29 cellular contexts compared by ENCODE assay signal in genomic region chrX:40943093-40943641, GRCh38.
"Had no signal": no experiment of that assay in that cellular context is flagged by ENCODE, and none has a peak within 500 bp of the region (broad histone marks: within the 10 kb centered on the region; RNA-seq: fewer than 3 reads in every experiment).

No MANE protein-coding gene starts in this region.

- H3K9ac ChIP-seq: parathyroid adenoma had no signal

- H3K27ac Mint-ChIP-seq: mesothelial cell of epicardium; naive B cell; natural killer cell treated with Interleukin-12 subunit alpha and Interleukin-12 subunit beta and Interleukin-15 and Interleukin-18, amount 100 ng/mL, for 72 hours; progenitor cell of endocrine pancreas; stimulated activated naive CD8-positive, alpha-beta T cell treated with anti-CD3 and anti-CD28 coated beads, Interleukin-15, amount 100 ng/mL, for 72 hours; type B pancreatic cell had no signal

- H3K4me3 Mint-ChIP-seq: mesothelial cell of epicardium; naive B cell; natural killer cell treated with Interleukin-12 subunit alpha and Interleukin-12 subunit beta and Interleukin-15 and Interleukin-18, amount 100 ng/mL, for 72 hours; neural crest cell; stimulated activated naive CD8-positive, alpha-beta T cell treated with anti-CD3 and anti-CD28 coated beads, Interleukin-15, amount 100 ng/mL, for 72 hours; type B pancreatic cell had no signal

- H3K27ac ChIP-seq: dorsolateral prefrontal cortex, foreskin keratinocyte, hepatocyte, neutrophil, parathyroid adenoma, right lobe of liver, thyroid gland had no signal

- DNase-seq: cortex of kidney; dorsolateral prefrontal cortex; effector CD4-positive, alpha-beta T cell; foreskin keratinocyte; heart left ventricle; left cardiac atrium; left lung; mesenchymal stem cell; mucosa of descending colon; naive B cell; right lobe of liver; stimulated activated CD4-positive, alpha-beta T cell treated with anti-CD3 and anti-CD28 coated beads, Interleukin-12 subunit alpha, Interleukin-12 subunit beta, amount 100 ng/mL, for 4 hours; stimulated activated CD4-positive, alpha-beta T cell treated with anti-CD3 and anti-CD28 coated beads, Interleukin-1b, Interleukin-23, amount 100 ng/mL, for 48 hours; stimulated activated CD4-positive, alpha-beta T cell treated with anti-CD3 and anti-CD28 coated beads, Interleukin-4, amount 100 ng/mL, for 1 hour; stimulated activated CD8-positive, alpha-beta memory T cell treated with anti-CD3 and anti-CD28 coated beads, Interleukin-4, amount 100 ng/mL, for 48 hours; stimulated activated naive CD4-positive, alpha-beta T cell; stimulated activated naive CD8-positive, alpha-beta T cell treated with anti-CD3 and anti-CD28 coated beads, Interleukin-15, amount 100 ng/mL, for 72 hours; thyroid gland had no signal

- H3K36me3 Mint-ChIP-seq: mesothelial cell of epicardium; naive B cell; natural killer cell treated with Interleukin-12 subunit alpha and Interleukin-12 subunit beta and Interleukin-15 and Interleukin-18, amount 100 ng/mL, for 72 hours; type B pancreatic cell had no signal

- H3K79me2 ChIP-seq: hepatocyte, parathyroid adenoma had no signal

- H3K4me2 ChIP-seq: hepatocyte, smooth muscle cell had no signal

- H3K9me3 ChIP-seq: gastroesophageal sphincter, heart left ventricle, left lung, mucosa of descending colon, neutrophil, right lobe of liver, thyroid gland had no signal

- H3K27me3 ChIP-seq: foreskin keratinocyte, gastroesophageal sphincter, hepatocyte, left lung, neutrophil, right lobe of liver, thyroid gland had no signal

- ATAC-seq: foreskin keratinocyte; gastroesophageal sphincter; heart left ventricle; left cardiac atrium; left lung; mucosa of descending colon; natural killer cell treated with Interleukin-12 subunit alpha and Interleukin-12 subunit beta and Interleukin-15 and Interleukin-18, amount 100 ng/mL, for 72 hours; right lobe of liver; stimulated activated naive CD8-positive, alpha-beta T cell treated with anti-CD3 and anti-CD28 coated beads, Interleukin-15, amount 100 ng/mL, for 72 hours had no signal

- H2AFZ ChIP-seq: hepatocyte, parathyroid adenoma had no signal

- H3K27me3 Mint-ChIP-seq: naive B cell; progenitor cell of endocrine pancreas; stimulated activated naive CD8-positive, alpha-beta T cell treated with anti-CD3 and anti-CD28 coated beads, Interleukin-15, amount 100 ng/mL, for 72 hours; type B pancreatic cell had no signal

- FAIRE-seq: islet of Langerhans had no signal

- H3K4me1 Mint-ChIP-seq: naive B cell had no signal

- H3K9me3 Mint-ChIP-seq: natural killer cell treated with Interleukin-12 subunit alpha and Interleukin-12 subunit beta and Interleukin-15 and Interleukin-18, amount 100 ng/mL, for 72 hours; stimulated activated naive CD8-positive, alpha-beta T cell treated with anti-CD3 and anti-CD28 coated beads, Interleukin-15, amount 100 ng/mL, for 72 hours had no signal

- H3K4me1 ChIP-seq: foreskin keratinocyte, parathyroid adenoma, right lobe of liver, thyroid gland had no signal

- H3K4me3 ChIP-seq: dorsolateral prefrontal cortex, gastroesophageal sphincter, heart left ventricle, hepatocyte, left lung, mucosa of descending colon, right lobe of liver, smooth muscle cell, thyroid gland had no signal

- H3K36me3 ChIP-seq: gastroesophageal sphincter, heart left ventricle, left lung, neutrophil, right lobe of liver, thyroid gland had no signal
